In genomic region chr15:41620536-41621199, GRCh38 we compare ENCODE assay signal across 9 cellular contexts. TPM values are rescaled to one million over a fixed set of nuclear protein-coding genes. Genes with fewer than 3 reads are reported as not detected.
A peak's percentile ranks its signal among the peaks of the same experiment; 100 is the strongest.
DNase-seq lines count a peak whose midpoint lies in the region; ATAC-seq and TF ChIP-seq lines count a peak whose summit lies in the region.
"Had no signal": no experiment of that assay in that cellular context is flagged by ENCODE, and none has a peak within 500 bp of the region (broad histone marks: within the 10 kb centered on the region; RNA-seq: fewer than 3 reads in every experiment).

No MANE protein-coding gene starts in this region.

- no peaks in the 10 kb centered on the region for H4K20me1 ChIP-seq in BLaER1 treated with 17β-estradiol and CSF1 and Interleukin-3, amounts not matched to agents 10 nM and 100 nM

- intact Hi-C loops in right lobe of liver (cut with DNase I): no loop called here
- intact Hi-C loops in tibial artery (cut with DNase I; ENCODE audit: low total_unique reads): loop anchor here (5.0 kb wide), 1 partner anchor 42 kb away; the partner anchor contains the start of gene MGA

- H3K36me3 ChIP-seq in BLaER1 treated with 17β-estradiol and CSF1 and Interleukin-3, amounts not matched to agents 10 nM and 100 nM: no peaks in the 10 kb centered on the region
- H3K36me3 ChIP-seq in HUES64 (ENCODE audit: insufficient read depth, low read length) (no peaks in the 10 kb centered on the region), right lobe of liver (no peaks in the 10 kb centered on the region), tibial artery (no peaks in the 10 kb centered on the region)

- no peak for TF ChIP-seq POLR2A in right lobe of liver (IDR thresholded peaks at IDR 0.05)

- peak overlapping the region in 1 of 11 experiments; percentile 55; a peak in 2 of 22 replicates for H3K9ac ChIP-seq in BLaER1 treated with 17β-estradiol and CSF1 and Interleukin-3, amounts not matched to agents 10 nM and 100 nM
- H3K9ac ChIP-seq in HUES64 (ENCODE audit: low read depth, low read length): peak overlapping the region; percentile 74; the same call in 1 of the 2 replicates

- peaks cover 17 to 31% (median 21%) of the 10 kb centered on the region in 11 experiments for H3K27me3 ChIP-seq in BLaER1 treated with 17β-estradiol and CSF1 and Interleukin-3, amounts not matched to agents 10 nM and 100 nM
- peaks cover 23% of the 10 kb centered on the region; the same call in 1 of the 2 replicates for H3K27me3 ChIP-seq in HUES64 (ENCODE audit: insufficient read depth, low read length)
- no peaks in the 10 kb centered on the region for H3K27me3 ChIP-seq in right lobe of liver
- no peaks in the 10 kb centered on the region for H3K27me3 ChIP-seq in tibial artery

- DNase-seq in astrocyte of the cerebellum (ENCODE audit: low read depth) (no peak), right lobe of liver (no peak), tibial artery (no peak), putamen (ENCODE audit: low spot score) (no peak)

- H3K9me3 ChIP-seq in BLaER1 treated with 17β-estradiol and CSF1 and Interleukin-3, amounts not matched to agents 10 nM and 100 nM (replicated peaks in 1 of 11): peaks cover 3 to 25% (median 20%) of the 10 kb centered on the region in 11 experiments; a peak in 21 of 22 replicates
- H3K9me3 ChIP-seq in HUES64 (ENCODE audit: insufficient read depth, low read depth, low read length): peaks cover 7% of the 10 kb centered on the region; the same call in 1 of the 2 replicates
- no peaks in the 10 kb centered on the region for H3K9me3 ChIP-seq in right lobe of liver
- no peaks in the 10 kb centered on the region for H3K9me3 ChIP-seq in tibial artery

- H3K4me3 ChIP-seq in BLaER1 treated with 17β-estradiol and CSF1 and Interleukin-3, amounts not matched to agents 10 nM and 100 nM: peak overlapping the region; percentile 37 to 68 (median 54)
- H3K4me3 ChIP-seq in HUES64 (ENCODE audit: low read length) (peak overlapping the region; percentile 46), astrocyte of the cerebellum (ENCODE audit: low read depth, low read length) (peak overlapping the region; percentile 57), right lobe of liver (peak overlapping the region; percentile 57 to 68 (median 66)), tibial artery (peak overlapping the region; percentile 61 to 76)

- H3K4me2 ChIP-seq in BLaER1 treated with 17β-estradiol and CSF1 and Interleukin-3, amounts not matched to agents 10 nM and 100 nM: peak overlapping the region; percentile 74 to 91 (median 82)

- ATAC-seq in right lobe of liver (no peak), GM18520 (IDR thresholded peaks at IDR 0.05; ENCODE audit: unreplicated experiment) (no peak), HG03135 (IDR thresholded peaks at IDR 0.05; ENCODE audit: unreplicated experiment) (no peak)

- H3K4me1 ChIP-seq in BLaER1 treated with 17β-estradiol and CSF1 and Interleukin-3, amounts not matched to agents 10 nM and 100 nM: peaks cover 0 to 11% (median 8%) of the 10 kb centered on the region in 10 experiments; a peak in 10 of 20 replicates
- H3K4me1 ChIP-seq in HUES64 (ENCODE audit: insufficient read depth, low read length): peaks cover 8% of the 10 kb centered on the region
- H3K4me1 ChIP-seq in right lobe of liver: no peaks in the 10 kb centered on the region
- H3K4me1 ChIP-seq in tibial artery: peaks cover 0 to 6% (median 2%) of the 10 kb centered on the region in 4 donors
- H3K4me1 ChIP-seq: foreskin keratinocyte had no signal

- in situ Hi-C loops in astrocyte of the cerebellum (cut with HindIII; ENCODE audit: low sequenced_read_pairs): no loop called here

- TF ChIP-seq CTCF in astrocyte of the cerebellum (IDR thresholded peaks at IDR 0.05; ENCODE audit: low read depth, low read length, missing control alignments): no peak
- no peak for TF ChIP-seq CTCF in right lobe of liver (IDR thresholded peaks at IDR 0.05)
- TF ChIP-seq CTCF in tibial artery (IDR thresholded peaks at IDR 0.05): no peak

- 13% methylated on average over 15 of the region's 18 CpGs for WGBS in HUES64
- 24% methylated on average over 17 of the region's 18 CpGs for WGBS in right lobe of liver (ENCODE audit: insufficient coverage, low coverage, low lambda C conversion rate, missing lambda C conversion rate)

- no peak overlapping the region for H3K27ac ChIP-seq in BLaER1 treated with 17β-estradiol and CSF1 and Interleukin-3, amounts not matched to agents 10 nM and 100 nM
- H3K27ac ChIP-seq in HUES64 (ENCODE audit: low read depth, low read length) (peak overlapping the region; percentile 83; the same call in 1 of the 2 replicates), right lobe of liver (peak overlapping the region; percentile 19 to 71 (median 54)), tibial artery (peak overlapping the region; percentile 78 to 81)
- H3K27ac ChIP-seq: foreskin keratinocyte had no signal

RNA-seq across cellular contexts. Expression of gene MGA, which starts 39.5 kb away (rescaled TPM):
- polyA plus RNA-seq in HUES64 (2013, experiment 1 of 2): 15.5 TPM
- 19.4 TPM for polyA plus RNA-seq in HUES64 (2013, experiment 2 of 2)
- 10 to 100 TPM; 10.9 to 17.2 (median 12.1) TPM for total RNA-seq in right lobe of liver

Comparison
In these comparisons a context has a peak if more than half of its experiments do, and no peak if none do; other contexts are left out.
1. H3K27ac ChIP-seq: peak in HUES64 (single experiment), right lobe of liver (3 of 3) and tibial artery (2 of 2); none in BLaER1 treated with 17β-estradiol and CSF1 and Interleukin-3, amounts not matched to agents 10 nM and 100 nM (0 of 11).
2. Peak in every context shown above with its lines, with median percentiles within 50 percentile points of each other: H3K4me3 ChIP-seq.